In the genomic region with DNA sequence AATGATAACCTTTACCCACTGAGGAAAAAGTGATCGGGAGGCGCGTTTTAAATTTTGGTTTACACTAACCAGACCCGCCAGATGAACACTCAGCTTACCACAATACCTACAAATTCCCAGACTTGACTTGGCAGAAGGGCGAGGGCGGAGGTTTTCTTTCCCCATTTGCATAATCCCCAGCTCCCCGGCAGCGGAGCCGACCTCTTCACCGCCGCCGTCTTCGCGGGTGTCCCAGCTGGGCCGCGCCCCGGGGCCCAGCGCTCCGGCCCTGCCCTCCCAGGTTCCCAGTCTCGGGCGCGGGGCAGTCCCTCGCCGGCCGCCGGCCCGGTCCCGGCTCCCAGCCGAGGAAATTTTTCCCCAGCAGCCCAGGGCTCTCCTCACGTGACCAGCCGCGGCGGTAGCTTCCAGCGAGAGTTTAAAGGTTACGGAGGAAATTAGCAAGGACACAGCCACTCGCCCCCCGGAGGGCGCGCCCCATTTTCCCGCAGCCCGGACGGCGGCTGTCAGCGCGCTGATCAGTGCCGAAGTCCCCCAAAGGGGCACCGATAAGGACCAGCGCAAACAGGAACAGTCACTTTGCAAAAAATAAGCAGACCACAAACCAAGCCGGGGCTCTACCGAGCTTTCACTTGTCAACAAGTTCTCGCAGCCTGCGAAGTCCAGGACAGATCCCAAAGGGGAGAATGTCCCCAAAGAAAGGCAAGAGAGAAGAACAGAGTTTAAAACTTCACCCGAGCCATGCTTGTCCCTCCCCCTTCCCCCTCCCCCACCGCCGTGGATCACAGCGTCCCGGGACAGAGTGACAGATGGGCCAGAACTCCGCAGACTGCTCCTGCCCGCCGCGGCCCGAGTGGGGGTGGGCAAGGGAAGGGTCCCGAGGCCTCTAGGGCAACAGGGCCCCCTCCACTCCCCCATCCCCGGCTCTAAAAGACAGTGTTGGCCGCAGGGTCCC, we compare ENCODE assay signal across 8 cellular contexts.
DNase-seq lines count a peak whose midpoint lies in the region; ATAC-seq and TF ChIP-seq lines count a peak whose summit lies in the region.

No MANE protein-coding gene starts in this region.

- no peak for TF ChIP-seq CTCF in choroid plexus epithelial cell (conservative IDR thresholded peaks at IDR 0.05; ENCODE audit: low read depth, low read length)

- peak; percentile 79 for DNase-seq in ELF-1 (ENCODE audit: low read depth, low spot score)
- DNase-seq in LoVo (ENCODE audit: low spot score): peak; percentile 63
- peak; percentile 53 for DNase-seq in activated CD4-positive, alpha-beta T cell treated with anti-CD3 and anti-CD28 coated beads for 1 hour
- peak; percentile 38 for DNase-seq in choroid plexus epithelial cell (ENCODE audit: low read depth)
- DNase-seq in left kidney (ENCODE audit: low read depth, low spot score): peak; percentile 81
- peak; percentile 64 to 70 for DNase-seq in stimulated activated CD4-positive, alpha-beta T cell treated with anti-CD3 and anti-CD28 coated beads, Interleukin-2, amount 100 ng/mL, for 24 hours
- DNase-seq in NCI-H2029 (lab: John Stamatoyannopoulos, UW): no peak

- peak overlapping the region; percentile 79 for H3K4me3 ChIP-seq in choroid plexus epithelial cell (ENCODE audit: low read depth, low read length)

- peak; percentile 29 for ATAC-seq in GM21825 (IDR thresholded peaks at IDR 0.05; ENCODE audit: unreplicated experiment)
